ENCODE assay signal across 13 cellular contexts in the genomic region with DNA sequence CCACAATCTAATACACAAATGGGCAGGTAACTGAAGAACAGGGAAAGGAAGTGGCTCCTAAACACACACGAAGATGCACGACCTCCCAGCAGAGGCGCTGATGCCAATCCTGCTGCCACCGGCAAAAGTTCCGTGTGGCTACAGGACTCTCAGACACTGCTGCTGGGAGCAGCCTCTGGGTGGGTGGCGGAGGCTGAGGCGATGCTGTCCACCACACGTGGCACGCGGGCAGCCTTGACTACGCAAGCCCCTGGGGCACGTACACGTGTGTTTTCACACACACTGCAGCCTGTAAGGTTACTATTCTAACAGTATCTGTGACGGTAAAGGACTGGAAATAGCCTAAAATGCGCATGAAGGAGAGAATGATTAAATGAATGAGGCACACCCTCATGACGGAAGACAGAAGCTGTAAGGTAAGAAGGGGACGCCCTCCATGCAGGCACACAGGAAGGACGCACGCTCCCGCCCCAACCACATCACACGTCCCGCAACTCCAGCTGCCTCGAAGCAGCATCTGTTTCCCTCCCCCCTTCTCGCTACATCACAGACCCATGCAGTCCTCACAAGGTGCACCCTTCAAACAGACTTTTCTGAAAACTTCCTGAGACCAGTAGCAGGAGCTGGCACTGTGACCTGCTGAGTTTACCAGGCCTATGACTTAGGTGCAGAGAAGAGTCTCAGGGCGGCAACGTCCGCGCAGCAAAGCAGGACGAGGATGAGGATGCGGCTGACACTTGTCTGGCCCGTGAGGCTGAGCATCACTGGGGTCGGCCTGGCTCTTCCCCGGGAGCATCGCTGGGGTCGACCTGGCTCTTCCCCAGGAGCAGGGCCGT. TPM values are rescaled to one million over a fixed set of nuclear protein-coding genes. Genes with fewer than 3 reads are reported as not detected.
DNase-seq lines count a peak whose midpoint lies in the region; ATAC-seq and TF ChIP-seq lines count a peak whose summit lies in the region.
"Had no signal": no experiment of that assay in that cellular context is flagged by ENCODE, and none has a peak within 500 bp of the region (broad histone marks: within the 10 kb centered on the region; RNA-seq: fewer than 3 reads in every experiment).

No MANE protein-coding gene starts in this region.

- H3K4me3 Mint-ChIP-seq in central memory CD8-positive, alpha-beta T cell, result peak overlapping the region; percentile 60
- H3K4me3 Mint-ChIP-seq: activated B cell treated with CpG ODN at 0.5 μM for 24 hours, B cell, neural progenitor cell had no signal

- H3K27ac ChIP-seq in psoas muscle, result no peak overlapping the region
- H3K27ac ChIP-seq: neural progenitor cell had no signal

- H3K27me3 ChIP-seq in psoas muscle (ENCODE audit: insufficient read depth in 3 of 3, low read length in 2 of 3), result no peaks in the 10 kb centered on the region
- H3K27me3 ChIP-seq: neural progenitor cell had no signal

- H3K4me3 ChIP-seq in Jurkat, Clone E6-1 (ENCODE audit: low read length), result peak overlapping the region; percentile 55
- no peak overlapping the region for H3K4me3 ChIP-seq in psoas muscle
- H3K4me3 ChIP-seq: neural progenitor cell had no signal

- no peaks in the 10 kb centered on the region for H3K27me3 Mint-ChIP-seq in central memory CD8-positive, alpha-beta T cell
- H3K27me3 Mint-ChIP-seq: activated B cell treated with CpG ODN at 0.5 μM for 24 hours, B cell had no signal

- peaks cover 34% of the 10 kb centered on the region for H3K4me1 Mint-ChIP-seq in central memory CD8-positive, alpha-beta T cell
- H3K4me1 Mint-ChIP-seq: activated B cell treated with CpG ODN at 0.5 μM for 24 hours, B cell had no signal

- no peaks in the 10 kb centered on the region for H3K4me1 ChIP-seq in psoas muscle
- H3K4me1 ChIP-seq: neural progenitor cell had no signal

- WGBS in psoas muscle, 3 donors, result 87 to 89% (median 89%) methylated on average over 36 of the region's 36 CpGs

- H3K9me3 ChIP-seq in psoas muscle, result no peaks in the 10 kb centered on the region

- peak; percentile 99 for DNase-seq in Jurkat, Clone E6-1 (ENCODE audit: low read depth, low spot score)
- peak in 2 of 3 experiments; percentile 22 to 34 for DNase-seq in activated CD8-positive, alpha-beta memory T cell treated with anti-CD3 and anti-CD28 coated beads for 48 hours (ENCODE audit: low read depth in 2 of 3, low spot score in 2 of 3)
- peak; percentile 57 to 90 for DNase-seq in central memory CD8-positive, alpha-beta T cell (ENCODE audit: low spot score in 2 of 2)
- peak; percentile 61 for DNase-seq in stimulated activated CD8-positive, alpha-beta memory T cell treated with anti-CD3 and anti-CD28 coated beads, Interleukin-12 subunit alpha, Interleukin-12 subunit beta, amount 100 ng/mL, for 1 hour (ENCODE audit: low read depth)
- DNase-seq in Ammon's horn (ENCODE audit: low spot score) (no peak), psoas muscle (no peak)
- DNase-seq: activated B cell treated with CpG ODN at 0.5 μM for 24 hours, NCI-H1092, OCI-M1 had no signal

- H3K27ac Mint-ChIP-seq in central memory CD8-positive, alpha-beta T cell (ENCODE audit: low read depth), result peak overlapping the region; percentile 83
- H3K27ac Mint-ChIP-seq: activated B cell treated with CpG ODN at 0.5 μM for 24 hours, B cell, neural progenitor cell had no signal

- peaks cover 13% of the 10 kb centered on the region for H3K36me3 Mint-ChIP-seq in central memory CD8-positive, alpha-beta T cell (ENCODE audit: insufficient read depth)

- intact Hi-C loops in psoas muscle (cut with DNase I), result loop anchor here in 1 of 2 donors (5.0 kb wide), 1 partner anchor 61 kb away; no protein-coding TSS in a partner anchor

- no peaks in the 10 kb centered on the region for H3K9me3 Mint-ChIP-seq in central memory CD8-positive, alpha-beta T cell
- H3K9me3 Mint-ChIP-seq: activated B cell treated with CpG ODN at 0.5 μM for 24 hours, neural progenitor cell had no signal

- TF ChIP-seq CTCF in psoas muscle (IDR thresholded peaks at IDR 0.05), result no peak

- ATAC-seq in central memory CD8-positive, alpha-beta T cell (replicated peaks; ENCODE audit: extremely low read depth, poor library complexity, severe bottlenecking), result peak; percentile 88
- ATAC-seq in HG02870 (IDR thresholded peaks at IDR 0.05; ENCODE audit: unreplicated experiment) (no peak), GM18511 (IDR thresholded peaks at IDR 0.05; ENCODE audit: unreplicated experiment) (no peak), psoas muscle (no peak)

- peaks cover 0 to 8% of the 10 kb centered on the region in 2 donors for H3K36me3 ChIP-seq in psoas muscle (ENCODE audit: insufficient read depth in 1 of 2, low read depth in 1 of 2)
- H3K36me3 ChIP-seq: neural progenitor cell had no signal

RNA-seq across cellular contexts. Expression of a gene that starts 28.7 kb away (rescaled TPM):
- 37.8 TPM for polyA plus RNA-seq in Jurkat, Clone E6-1 (2012; ENCODE audit: insufficient read depth, insufficient read length)
- 10 to 100 TPM; 17.2 to 37.3 (median 23.4) TPM for total RNA-seq in psoas muscle
- polyA plus RNA-seq in psoas muscle, result 10 to 100 TPM in 2 of 3 donors, 1 to 10 TPM in 1; 8.9 to 26.5 (median 12.0) TPM

Comparison
In these comparisons a context has a peak if more than half of its experiments do, and no peak if none do; other contexts are left out.
1. DNase-seq: peak in Jurkat, Clone E6-1 (single experiment), activated CD8-positive, alpha-beta memory T cell treated with anti-CD3 and anti-CD28 coated beads for 48 hours (2 of 3), central memory CD8-positive, alpha-beta T cell (2 of 2) and stimulated activated CD8-positive, alpha-beta memory T cell treated with anti-CD3 and anti-CD28 coated beads, Interleukin-12 subunit alpha, Interleukin-12 subunit beta, amount 100 ng/mL, for 1 hour (single experiment); none in Ammon's horn (single experiment) and psoas muscle (0 of 2).